Comparison of ENCODE assay signal across 11 cellular contexts in genomic region chr3:71051893-71052687, GRCh38.
DNase-seq lines count a peak whose midpoint lies in the region; ATAC-seq, FAIRE-seq and TF ChIP-seq lines count a peak whose summit lies in the region.
"Had no signal": no experiment of that assay in that cellular context is flagged by ENCODE, and none has a peak within 500 bp of the region (broad histone marks: within the 10 kb centered on the region; RNA-seq: fewer than 3 reads in every experiment).

No MANE protein-coding gene starts in this region.

- no peaks in the 10 kb centered on the region for H3K36me3 ChIP-seq in A673 (ENCODE audit: insufficient read depth, low read length, poor library complexity, severe bottlenecking)
- H3K36me3 ChIP-seq in mesenchymal stem cell (ENCODE audit: control insufficient read depth in 1 of 2, insufficient read depth in 2 of 2, low read depth in 1 of 2, low read length in 2 of 2): peaks cover 10 to 76% of the 10 kb centered on the region in 2 experiments
- peaks cover 59% of the 10 kb centered on the region for H3K36me3 ChIP-seq in OCI-LY7 (ENCODE audit: insufficient read depth, low read length)

- peaks cover 21% of the 10 kb centered on the region for H3K79me1 ChIP-seq in mesenchymal stem cell (replicated peaks; ENCODE audit: low read length, poor library complexity, severe bottlenecking)

- no peak overlapping the region for H2BK15ac ChIP-seq in mesenchymal stem cell (ENCODE audit: low read depth, poor library complexity, severe bottlenecking)

- no peak overlapping the region for H3K23ac ChIP-seq in mesenchymal stem cell (ENCODE audit: low read length in 2 of 2)

- no peak overlapping the region for H2AFZ ChIP-seq in mesenchymal stem cell (ENCODE audit: low read depth, low read length)
- no peak overlapping the region for H2AFZ ChIP-seq in OCI-LY7 (ENCODE audit: low read length)

- H3K4ac ChIP-seq in mesenchymal stem cell (ENCODE audit: low read depth in 1 of 2, low read length in 2 of 2): peak overlapping the region in 1 of 2 experiments; percentile 15

- no peaks in the 10 kb centered on the region for H3K9me3 Mint-ChIP-seq in activated naive CD8-positive, alpha-beta T cell treated with anti-CD3 and anti-CD28 coated beads, Interleukin-2, amount 50 U/mL, for 24 hours
- H3K9me3 Mint-ChIP-seq: activated CD4-positive, alpha-beta T cell treated with anti-CD3 and anti-CD28 coated beads, Interleukin-2, amount 10 ng/mL, durations not matched to agents 24 days and 14 days had no signal

- H3K4me3 Mint-ChIP-seq in activated naive CD8-positive, alpha-beta T cell treated with anti-CD3 and anti-CD28 coated beads, Interleukin-2, amount 50 U/mL, for 24 hours: no peak overlapping the region

- no peaks in the 10 kb centered on the region for H3K9me2 ChIP-seq in OCI-LY7 (ENCODE audit: insufficient read depth, low read length)

- intact Hi-C loops in A673 (cut with micrococcal nuclease; ENCODE audit: unreplicated experiment) (no loop called here), OCI-LY7 (cut with micrococcal nuclease; ENCODE audit: unreplicated experiment) (no loop called here)

- no TSS peak for BruUV-seq in A673 (replicated peaks; lab: Mats Ljungman, UMichigan)
- no TSS peak for BruUV-seq in OCI-LY7 (replicated peaks; lab: Mats Ljungman, UMichigan)

- H3K18ac ChIP-seq in mesenchymal stem cell (ENCODE audit: low read depth in 1 of 2, low read length in 2 of 2): peak overlapping the region in 1 of 2 experiments; percentile 78

- POLR2A ChIA-PET in A673 (lab: Charles Lee; ENCODE audit: low non-redundant PET): interaction anchor here (0.7 kb wide), 1 partner anchor 498 kb away, joined by 4 read pairs; no protein-coding TSS in a partner anchor
- POLR2A ChIA-PET in HEK293T (lab: Yijun Ruan, JAX): interaction anchor here (1.2 kb wide), 1 partner anchor 9 kb away, joined by 3 read pairs; no protein-coding TSS in a partner anchor
- POLR2A ChIA-PET in OCI-LY7 (lab: Charles Lee): interaction anchor here (0.9 to 3.0 kb wide), 4 partner anchors 10 to 40 kb away, joined by 3 to 15 read pairs (median 4); no protein-coding TSS in a partner anchor

- H3K27ac Mint-ChIP-seq in activated naive CD8-positive, alpha-beta T cell treated with anti-CD3 and anti-CD28 coated beads, Interleukin-2, amount 50 U/mL, for 24 hours: peak overlapping the region; percentile 91

- no peaks in the 10 kb centered on the region for H3K27me3 Mint-ChIP-seq in activated naive CD8-positive, alpha-beta T cell treated with anti-CD3 and anti-CD28 coated beads, Interleukin-2, amount 50 U/mL, for 24 hours
- H3K27me3 Mint-ChIP-seq: activated CD4-positive, alpha-beta T cell treated with anti-CD3 and anti-CD28 coated beads, Interleukin-2, amount 10 ng/mL, durations not matched to agents 24 days and 14 days had no signal

- H3K4me3 ChIP-seq in A673 (ENCODE audit: low read depth, low read length, poor library complexity, severe bottlenecking) (no peak overlapping the region), mesenchymal stem cell (ENCODE audit: insufficient read depth in 1 of 2, low read depth in 1 of 2, low read length in 2 of 2) (peak overlapping the region in 1 of 2 experiments; percentile 0), OCI-LY7 (ENCODE audit: low read depth, low read length, poor library complexity, severe bottlenecking) (no peak overlapping the region)

- no peak for FAIRE-seq in frontal cortex (lab: Jason Lieb, UNC)

- TF ChIP-seq CTCF in A673 (conservative IDR thresholded peaks at IDR 0.05; ENCODE audit: low read depth, low read length) (no peak), OCI-LY7 (conservative IDR thresholded peaks at IDR 0.05; ENCODE audit: low read length) (no peak)

- no peak overlapping the region for H2BK120ac ChIP-seq in mesenchymal stem cell (ENCODE audit: low read depth, low read length)

- H3K14ac ChIP-seq in mesenchymal stem cell (ENCODE audit: low read length in 2 of 2): no peak overlapping the region

- peaks cover 90% of the 10 kb centered on the region for H3K36me3 Mint-ChIP-seq in activated naive CD8-positive, alpha-beta T cell treated with anti-CD3 and anti-CD28 coated beads, Interleukin-2, amount 50 U/mL, for 24 hours (ENCODE audit: low read depth)

- peaks cover 9% of the 10 kb centered on the region; the same call in 1 of the 2 replicates for H4K20me1 ChIP-seq in OCI-LY7 (ENCODE audit: insufficient read depth, low read length)

- H3K27ac ChIP-seq in A673 (ENCODE audit: low read depth, low read length, poor library complexity, severe bottlenecking): peak overlapping the region; percentile 33
- H3K27ac ChIP-seq in mesenchymal stem cell (ENCODE audit: low read length, poor library complexity, severe bottlenecking): peak overlapping the region; percentile 49
- H3K27ac ChIP-seq in OCI-LY7 (ENCODE audit: low read depth, low read length, poor library complexity, severe bottlenecking): no peak overlapping the region

- H2BK12ac ChIP-seq in mesenchymal stem cell (ENCODE audit: low read length in 2 of 2): no peak overlapping the region

- DNase-seq in A673 (ENCODE audit: low spot score) (peak; percentile 28), HEK293T (ENCODE audit: extremely low spot score) (no peak), mesenchymal stem cell (no peak), frontal cortex (ENCODE audit: low spot score in 2 of 2) (no peak), H4 (ENCODE audit: low spot score) (no peak), OCI-LY7 (ENCODE audit: low spot score) (no peak), nucleus accumbens (lab: John Stamatoyannopoulos, UW) (no peak)
- no peak for DNase-seq in activated naive CD8-positive, alpha-beta T cell treated with anti-CD3 and anti-CD28 coated beads, Interleukin-2, amount 50 U/mL, for 24 hours
- DNase-seq: activated CD4-positive, alpha-beta T cell treated with anti-CD3 and anti-CD28 coated beads, Interleukin-2, amount 10 ng/mL, durations not matched to agents 24 days and 14 days; DND-41; effector CD8-positive, alpha-beta T cell had no signal

- H3K27me3 ChIP-seq in A673 (replicated peaks; ENCODE audit: insufficient read depth, low read depth, low read length, poor library complexity) (no peaks in the 10 kb centered on the region), mesenchymal stem cell (ENCODE audit: control insufficient read depth in 1 of 2, insufficient read depth in 1 of 2, low read length in 2 of 2) (no peaks in the 10 kb centered on the region)

- H3K9me3 ChIP-seq in A673 (ENCODE audit: low read depth, low read length, poor library complexity, severe bottlenecking) (no peaks in the 10 kb centered on the region), mesenchymal stem cell (ENCODE audit: control insufficient read depth, low read length) (no peaks in the 10 kb centered on the region), OCI-LY7 (ENCODE audit: low read length) (no peaks in the 10 kb centered on the region)

- no peak overlapping the region for H4K91ac ChIP-seq in mesenchymal stem cell (ENCODE audit: low read length)

- WGBS in mesenchymal stem cell: 33% methylated on average over 5 of the region's 7 CpGs

- H4K8ac ChIP-seq in mesenchymal stem cell (ENCODE audit: low read length): no peak overlapping the region

- H3K4me2 ChIP-seq in mesenchymal stem cell (ENCODE audit: low read length, poor library complexity, severe bottlenecking) (no peak overlapping the region), OCI-LY7 (ENCODE audit: low read length) (no peak overlapping the region)

- CTCF ChIA-PET in A673 (lab: Charles Lee): no interaction called here
- CTCF ChIA-PET in HEK293T (lab: Yijun Ruan, JAX): no interaction called here
- CTCF ChIA-PET in OCI-LY7 (lab: Charles Lee; ENCODE audit: unreplicated experiment): no interaction called here

- peaks cover 66% of the 10 kb centered on the region for H3K4me1 ChIP-seq in A673 (ENCODE audit: insufficient read depth, low read length, poor library complexity, severe bottlenecking)
- peaks cover 15% of the 10 kb centered on the region for H3K4me1 ChIP-seq in mesenchymal stem cell (ENCODE audit: control insufficient read depth, insufficient read depth, low read depth, low read length)
- peaks cover 18% of the 10 kb centered on the region for H3K4me1 ChIP-seq in OCI-LY7 (ENCODE audit: insufficient read depth, low read length, poor library complexity, severe bottlenecking)

- H3K79me2 ChIP-seq in OCI-LY7 (ENCODE audit: insufficient read depth, low read depth, low read length): peaks cover 6% of the 10 kb centered on the region; the same call in 1 of the 2 replicates

- H2AK5ac ChIP-seq in mesenchymal stem cell (ENCODE audit: low read length, severe bottlenecking): peak overlapping the region; percentile 20

- no peak for ATAC-seq in activated naive CD8-positive, alpha-beta T cell treated with anti-CD3 and anti-CD28 coated beads, Interleukin-2, amount 50 U/mL, for 24 hours

- peak overlapping the region; percentile 30 for H3K9ac ChIP-seq in mesenchymal stem cell (ENCODE audit: low read length)

- no peak overlapping the region for H2BK5ac ChIP-seq in mesenchymal stem cell (ENCODE audit: low read depth, low read length, poor library complexity, severe bottlenecking)

- peaks cover 100% of the 10 kb centered on the region for H3K4me1 Mint-ChIP-seq in activated naive CD8-positive, alpha-beta T cell treated with anti-CD3 and anti-CD28 coated beads, Interleukin-2, amount 50 U/mL, for 24 hours

TF ChIP-seq in HEK293T, 16 proteins besides CTCF, POLR2A, EP300 and RAD21:
- TF ChIP-seq CTBP1 (IDR thresholded peaks at IDR 0.05; ENCODE audit: borderline replicate concordance) (0 out of 2 replicates have a peak, but pooled peaks have one; percentile 21), PKNOX1 (IDR thresholded peaks at IDR 0.05) (peak; percentile 93), ELF4 (IDR thresholded peaks at IDR 0.05) (no peak), ZNF384 (IDR thresholded peaks at IDR 0.05) (peak; percentile 35; the same call in 1 of the 2 replicates), TARDBP (IDR thresholded peaks at IDR 0.05) (no peak)
